In the genomic region with DNA sequence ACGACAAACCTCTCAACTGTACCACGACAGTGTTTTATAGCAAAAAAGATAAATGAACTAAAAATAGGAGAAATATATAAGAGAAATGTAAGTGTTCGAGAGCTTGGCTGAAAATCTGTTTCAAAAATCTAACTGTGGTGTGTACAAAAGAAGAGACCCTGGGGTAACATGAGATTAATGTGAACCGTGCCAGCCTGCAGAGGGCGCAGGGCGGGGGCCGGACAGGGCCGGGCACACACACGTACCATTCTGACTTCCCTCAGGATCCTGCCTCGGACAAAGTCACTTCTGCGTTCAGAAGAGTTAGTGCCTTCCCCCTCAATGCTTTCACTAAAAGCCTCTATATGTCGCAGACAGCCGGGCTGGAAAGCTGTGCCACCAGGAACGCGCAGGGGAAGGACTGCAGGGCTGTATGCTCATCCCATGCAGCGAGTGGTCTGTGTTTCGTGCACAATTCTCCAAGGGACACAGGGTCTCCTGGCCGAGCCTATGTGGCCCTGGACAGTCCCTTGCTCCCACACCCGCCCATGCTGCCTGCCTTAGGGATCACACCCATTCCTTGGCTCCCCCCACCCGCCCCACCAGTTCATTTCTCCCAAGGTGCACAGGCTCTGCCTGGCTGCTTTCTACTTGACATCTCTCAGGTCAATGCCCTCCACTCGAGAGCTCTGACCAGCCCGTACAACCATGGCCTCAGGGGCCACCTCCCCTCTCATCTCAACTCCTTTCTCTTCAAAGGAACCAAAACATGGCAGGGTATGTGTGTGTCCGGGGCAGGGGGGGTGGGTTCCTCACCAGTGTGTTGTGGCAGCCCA, we compare ENCODE assay signal across 8 cellular contexts. TPM values are rescaled to one million over a fixed set of nuclear protein-coding genes. Genes with fewer than 3 reads are reported as not detected.
A peak's percentile ranks its signal among the peaks of the same experiment; 100 is the strongest.
DNase-seq lines count a peak whose midpoint lies in the region; ATAC-seq, FAIRE-seq and TF ChIP-seq lines count a peak whose summit lies in the region.

No MANE protein-coding gene starts in this region.

- POLR2A ChIA-PET in K562 (lab: Yijun Ruan, JAX), result interaction anchor here (0.6 to 1.1 kb wide), 3 partner anchors 8 to 14 kb away, joined by 3 read pairs; partner anchors contain the start of gene CDCA4

- no peaks in the 10 kb centered on the region for H3K9me3 ChIP-seq in K562 (replicated peaks; ENCODE audit: control insufficient read depth, insufficient read depth, low read depth, low read length)

- no peak for FAIRE-seq in K562 (lab: Jason Lieb, UNC)

- no peak for TF ChIP-seq EP300 in K562 (IDR thresholded peaks at IDR 0.05; ENCODE audit: low read length)

- no peak for TF ChIP-seq POLR2A in K562 (conservative IDR thresholded peaks at IDR 0.05)

- CTCF ChIA-PET in K562 (lab: Yijun Ruan, JAX; ENCODE audit: low intra/inter-chr PET ratio), result no interaction called here

- peaks cover 47% of the 10 kb centered on the region for H4K20me1 ChIP-seq in K562 (replicated peaks; ENCODE audit: control insufficient read depth, insufficient read depth, low read length)

- H3K4me1 ChIP-seq in K562 (replicated peaks in 1 of 2; ENCODE audit: control insufficient read depth in 2 of 2, insufficient read depth in 2 of 2, low read length in 2 of 2), result peaks cover 21 to 22% of the 10 kb centered on the region in 2 experiments

- WGBS in K562 (ENCODE audit: insufficient coverage, low coverage, missing lambda C conversion rate), result 92% methylated on average over 11 of the region's 23 CpGs

- H3K27me3 ChIP-seq in K562 (ENCODE audit: control insufficient read depth in 2 of 2, insufficient read depth in 2 of 2, low read length in 2 of 2), result no peaks in the 10 kb centered on the region

- peaks cover 63% of the 10 kb centered on the region; the same call in 2 of the 3 replicates for H3K36me3 ChIP-seq in K562 (ENCODE audit: control insufficient read depth, insufficient read depth, low read length)

- no peak overlapping the region for H3K4me2 ChIP-seq in K562 (ENCODE audit: insufficient read depth, low read length)

- H3K9me1 ChIP-seq in K562 (ENCODE audit: control insufficient read depth, insufficient read depth, low read length), result no peaks in the 10 kb centered on the region

- intact Hi-C loops in Right ventricle myocardium superior (cut with DNase I), result no loop called here
- intact Hi-C loops in cardiac septum (cut with DNase I), result no loop called here
- intact Hi-C loops in K562 (cut with micrococcal nuclease), result no loop called here

- H2AFZ ChIP-seq in K562 (ENCODE audit: low read depth, low read length), result no peak overlapping the region

- no peak for TF ChIP-seq CTCF in K562 (IDR thresholded peaks at IDR 0.05 in 2 of 3, conservative IDR thresholded peaks at IDR 0.05 in 1 of 3; ENCODE audit: insufficient read depth in 2 of 3, low read depth in 1 of 3, low read length in 3 of 3)

- no TSS peak for BruUV-seq in K562 (replicated peaks; lab: Mats Ljungman, UMichigan)

- no peak overlapping the region for H3K27ac ChIP-seq in K562 (ENCODE audit: extremely low read depth, low read depth, low read length)

- no peak for TF ChIP-seq RAD21 in K562 (CRISPR knock-in tag; conservative IDR thresholded peaks at IDR 0.05 in 1 of 2, IDR thresholded peaks at IDR 0.05 in 1 of 2)

- H3K4me3 ChIP-seq in K562, result no peak overlapping the region

- ATAC-seq in Right ventricle myocardium superior (ENCODE audit: poor library complexity), result peak; percentile 73
- ATAC-seq in K562, result no peak
- no peak for ATAC-seq in HG03442 (IDR thresholded peaks at IDR 0.05; ENCODE audit: unreplicated experiment)
- ATAC-seq in HG02759 (IDR thresholded peaks at IDR 0.05; ENCODE audit: unreplicated experiment), result no peak

- H3K79me2 ChIP-seq in K562 (ENCODE audit: control insufficient read depth, insufficient read depth, low read length), result peaks cover 83% of the 10 kb centered on the region

- DNase-seq in Right ventricle myocardium superior (no peak), cardiac septum (ENCODE audit: low spot score) (no peak), K562 (ENCODE audit: extremely low read depth in 1 of 4, low spot score in 3 of 4) (no peak), kidney tubule cell (ENCODE audit: low spot score) (peak; percentile 45), NCI-H2107 treated with DMSO at 0.1 percent for 48 hours (lab: John Stamatoyannopoulos, UW; ENCODE audit: unreplicated experiment) (no peak)
- DNase-seq in activated CD4-positive, alpha-beta T cell treated with anti-CD3 and anti-CD28 coated beads, Interleukin-2, amount 50 U/mL, for 1 hour, result no peak

- in situ Hi-C loops in K562 (cut with MboI), result no loop called here

- H3K9ac ChIP-seq in K562 (ENCODE audit: insufficient read depth in 1 of 2, low read depth in 2 of 2, low read length in 2 of 2), result peak overlapping the region in 1 of 2 experiments; percentile 64; a peak in 2 of 4 replicates

RNA-seq across cellular contexts. Expression of gene CDCA4, which starts 8.5 kb away (rescaled TPM):
- total RNA-seq in Right ventricle myocardium superior (1.6 TPM), cardiac septum (2.3 TPM), K562 (2014; rRNA removed) (33.9 and 41.3 TPM in 2 replicates), K562 (2014; rRNA removed; fragmentation: Illumina TruSeq; extraction: Trizol) (15.8 and 17.3 TPM in 2 replicates), K562 (2015; rRNA removed; fragmentation: Illumina TruSeq; extraction: Trizol) (23.0 and 23.9 TPM in 2 replicates), K562 (2021) (43.3 and 44.2 TPM in 2 replicates)
- total RNA-seq in K562 (2011; cell fraction: chromatin; rRNA removed; ENCODE audit: low replicate concordance), result 13.4 and 22.4 TPM in 2 replicates
- total RNA-seq in K562 (2011; cell fraction: nucleolus; rRNA removed), result 17.5 TPM in 2 replicates
- total RNA-seq in K562 (2011; cell fraction: nucleoplasm; rRNA removed), result 18.6 and 23.1 TPM in 2 replicates
- polyA plus RNA-seq in K562 (2011; rRNA removed) (25.1 and 34.5 TPM in 2 replicates), K562 (2014; fragmentation: Illumina TruSeq; extraction: Trizol) (16.7 and 27.1 TPM in 2 replicates), K562 (2014; fragmentation: Nextera tagmentation; extraction: Ambion mirVana) (10 to 100 TPM in 1 of 2 experiments, 1 to 10 TPM in 1; 6.6 to 10.3 TPM), K562 (2014; rRNA removed) (36.9 and 43.3 TPM in 2 replicates)
- polyA plus RNA-seq in K562 (2011; cell fraction: cytosol; rRNA removed), result 33.5 and 50.8 TPM in 2 replicates
- 14.4 and 19.3 TPM in 2 replicates for polyA plus RNA-seq in K562 (2011; cell fraction: nucleus; rRNA removed)
- 32.1 and 37.8 TPM in 2 replicates for polyA plus RNA-seq in K562 (2012)
- 17.1 and 17.8 TPM in 2 replicates for polyA minus RNA-seq in K562 (2011; rRNA and poly(A)+ RNA removed)
- polyA minus RNA-seq in K562 (2011; cell fraction: cytosol; rRNA and poly(A)+ RNA removed), result 17.8 and 25.3 TPM in 2 replicates
- 5.7 and 7.2 TPM in 2 replicates for polyA minus RNA-seq in K562 (2011; cell fraction: nucleus; rRNA and poly(A)+ RNA removed)

RNA-seq across cellular contexts. Expression of gene CLBA1, which starts 26.8 kb away (rescaled TPM):
- total RNA-seq in Right ventricle myocardium superior (1.5 TPM), cardiac septum (2.7 TPM), K562 (2014; rRNA removed) (3.2 and 4.0 TPM in 2 replicates), K562 (2014; rRNA removed; fragmentation: Illumina TruSeq; extraction: Trizol) (1.4 and 1.8 TPM in 2 replicates), K562 (2015; rRNA removed; fragmentation: Illumina TruSeq; extraction: Trizol) (2.1 and 2.2 TPM in 2 replicates), K562 (2021) (3.9 and 4.4 TPM in 2 replicates)
- 4.9 and 7.5 TPM in 2 replicates for total RNA-seq in K562 (2011; cell fraction: chromatin; rRNA removed; ENCODE audit: low replicate concordance)
- total RNA-seq in K562 (2011; cell fraction: nucleolus; rRNA removed), result 4.7 and 5.3 TPM in 2 replicates
- 3.8 and 4.7 TPM in 2 replicates for total RNA-seq in K562 (2011; cell fraction: nucleoplasm; rRNA removed)
- polyA plus RNA-seq in K562 (2011; rRNA removed) (2.5 and 2.6 TPM in 2 replicates), K562 (2014; fragmentation: Illumina TruSeq; extraction: Trizol) (3.2 TPM in 2 replicates), K562 (2014; fragmentation: Nextera tagmentation; extraction: Ambion mirVana) (under 1 TPM; 0.04 to 0.25 TPM), K562 (2014; rRNA removed) (2.2 and 2.7 TPM in 2 replicates)
- polyA plus RNA-seq in K562 (2011; cell fraction: cytosol; rRNA removed), result 1.8 and 3.1 TPM in 2 replicates
- polyA plus RNA-seq in K562 (2011; cell fraction: nucleus; rRNA removed), result 5.7 and 10.6 TPM in 2 replicates
- 3.0 and 3.1 TPM in 2 replicates for polyA plus RNA-seq in K562 (2012)
- 1.4 and 1.9 TPM in 2 replicates for polyA minus RNA-seq in K562 (2011; rRNA and poly(A)+ RNA removed)
- polyA minus RNA-seq in K562 (2011; cell fraction: cytosol; rRNA and poly(A)+ RNA removed), result 1.4 and 2.5 TPM in 2 replicates
- 2.7 and 3.2 TPM in 2 replicates for polyA minus RNA-seq in K562 (2011; cell fraction: nucleus; rRNA and poly(A)+ RNA removed)

RNA-seq across cellular contexts. Expression of gene AHNAK2, which starts 34.2 kb away (rescaled TPM):
- total RNA-seq in Right ventricle myocardium superior (2.6 TPM), cardiac septum (4.6 TPM), K562 (2014; rRNA removed) (0.04 TPM in 1 of 2 replicates, not detected in the other), K562 (2014; rRNA removed; fragmentation: Illumina TruSeq; extraction: Trizol) (not detected in 2 replicates), K562 (2015; rRNA removed; fragmentation: Illumina TruSeq; extraction: Trizol) (0.04 TPM in 2 replicates), K562 (2021) (0.09 and 0.18 TPM in 2 replicates)
- 0.18 and 0.46 TPM in 2 replicates for total RNA-seq in K562 (2011; cell fraction: chromatin; rRNA removed; ENCODE audit: low replicate concordance)
- 0.13 and 0.17 TPM in 2 replicates for total RNA-seq in K562 (2011; cell fraction: nucleolus; rRNA removed)
- 0.07 and 0.31 TPM in 2 replicates for total RNA-seq in K562 (2011; cell fraction: nucleoplasm; rRNA removed)
- polyA plus RNA-seq in K562 (2011; rRNA removed) (0.04 TPM in 1 of 2 replicates, not detected in the other), K562 (2014; fragmentation: Illumina TruSeq; extraction: Trizol) (0.03 TPM in 1 of 2 replicates, not detected in the other), K562 (2014; fragmentation: Nextera tagmentation; extraction: Ambion mirVana) (not detected), K562 (2014; rRNA removed) (under 0.01 and 0.04 TPM in 2 replicates)
- under 0.01 and 0.03 TPM in 2 replicates for polyA plus RNA-seq in K562 (2011; cell fraction: cytosol; rRNA removed)
- 0.14 and 0.22 TPM in 2 replicates for polyA plus RNA-seq in K562 (2011; cell fraction: nucleus; rRNA removed)
- 0.03 and 0.22 TPM in 2 replicates for polyA plus RNA-seq in K562 (2012)
- 0.04 and 0.51 TPM in 2 replicates for polyA minus RNA-seq in K562 (2011; rRNA and poly(A)+ RNA removed)
- 0.10 and 0.27 TPM in 2 replicates for polyA minus RNA-seq in K562 (2011; cell fraction: cytosol; rRNA and poly(A)+ RNA removed)
- 0.13 and 0.22 TPM in 2 replicates for polyA minus RNA-seq in K562 (2011; cell fraction: nucleus; rRNA and poly(A)+ RNA removed)

RNA-seq across cellular contexts. Expression of gene GPR132, which starts 52.9 kb away (rescaled TPM):
- total RNA-seq in Right ventricle myocardium superior (1.3 TPM), cardiac septum (0.73 TPM), K562 (2014; rRNA removed) (0.49 and 0.50 TPM in 2 replicates), K562 (2014; rRNA removed; fragmentation: Illumina TruSeq; extraction: Trizol) (0.19 and 0.25 TPM in 2 replicates), K562 (2015; rRNA removed; fragmentation: Illumina TruSeq; extraction: Trizol) (0.98 and 1.0 TPM in 2 replicates), K562 (2021) (0.49 and 1.1 TPM in 2 replicates)
- total RNA-seq in K562 (2011; cell fraction: chromatin; rRNA removed; ENCODE audit: low replicate concordance), result 0.23 and 0.51 TPM in 2 replicates
- total RNA-seq in K562 (2011; cell fraction: nucleolus; rRNA removed), result 0.26 and 0.50 TPM in 2 replicates
- 0.23 and 0.44 TPM in 2 replicates for total RNA-seq in K562 (2011; cell fraction: nucleoplasm; rRNA removed)
- polyA plus RNA-seq in K562 (2011; rRNA removed) (0.01 and 0.22 TPM in 2 replicates), K562 (2014; fragmentation: Illumina TruSeq; extraction: Trizol) (0.22 and 0.24 TPM in 2 replicates), K562 (2014; fragmentation: Nextera tagmentation; extraction: Ambion mirVana) (under 1 TPM in 1 of 2 experiments, not detected in 1; 0.01 TPM), K562 (2014; rRNA removed) (0.23 and 0.46 TPM in 2 replicates)
- 0.34 and 1.1 TPM in 2 replicates for polyA plus RNA-seq in K562 (2011; cell fraction: cytosol; rRNA removed)
- 0.27 and 0.41 TPM in 2 replicates for polyA plus RNA-seq in K562 (2011; cell fraction: nucleus; rRNA removed)
- 0.59 and 3.2 TPM in 2 replicates for polyA plus RNA-seq in K562 (2012)
- 0.06 TPM in 1 of 2 replicates, not detected in the other for polyA minus RNA-seq in K562 (2011; rRNA and poly(A)+ RNA removed)
- polyA minus RNA-seq in K562 (2011; cell fraction: cytosol; rRNA and poly(A)+ RNA removed), result not detected in 2 replicates
- polyA minus RNA-seq in K562 (2011; cell fraction: nucleus; rRNA and poly(A)+ RNA removed), result 0.13 and 0.33 TPM in 2 replicates
